Comparison of ENCODE assay signal across 31 cellular contexts in the genomic region with DNA sequence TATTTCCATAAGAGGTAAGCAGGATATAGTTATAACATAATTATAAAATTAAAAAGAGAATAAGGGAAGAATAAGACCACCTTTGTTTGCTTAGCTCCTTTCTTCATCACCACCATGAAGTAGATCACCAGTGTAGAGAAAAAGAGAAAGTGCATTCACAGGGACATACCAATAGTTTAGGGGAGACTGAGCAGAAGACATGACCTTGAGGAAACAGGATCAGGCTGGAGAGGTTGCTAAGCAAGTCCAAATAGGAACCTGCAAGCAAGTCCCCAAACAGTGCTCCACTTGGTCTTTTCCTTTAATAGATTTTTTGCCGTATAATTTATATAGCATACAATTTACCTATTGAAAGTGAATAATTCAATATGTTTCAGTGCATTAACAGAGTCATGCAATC.
"Had no signal": no experiment of that assay in that cellular context is flagged by ENCODE, and none has a peak within 500 bp of the region (broad histone marks: within the 10 kb centered on the region; RNA-seq: fewer than 3 reads in every experiment).

No MANE protein-coding gene starts in this region.

- H3K36me3 Mint-ChIP-seq: activated naive CD8-positive, alpha-beta T cell had no signal

- DNase-seq: activated B cell treated with CpG ODN at 0.5 μM for 24 hours; activated CD4-positive, alpha-beta T cell treated with anti-CD3 and anti-CD28 coated beads for 48 hours; activated CD4-positive, alpha-beta T cell treated with anti-CD3 and anti-CD28 coated beads, Interleukin-2, amount 50 U/mL, for 1 hour; activated CD4-positive, alpha-beta T cell treated with anti-CD3 and anti-CD28 coated beads, Interleukin-2, amount 50 U/mL, for 48 hours; activated CD8-positive, alpha-beta memory T cell treated with anti-CD3 and anti-CD28 coated beads for 24 hours; activated CD8-positive, alpha-beta T cell treated with anti-CD3 and anti-CD28 coated beads for 36 hours; activated effector memory CD4-positive, alpha-beta T cell treated with Interleukin-2 at 50 U/mL for 16 hours; activated gamma-delta T cell treated with Interleukin-2 at 50 U/mL for 16 hours; activated naive CD4-positive, alpha-beta T cell treated with anti-CD3 and anti-CD28 coated beads, Interleukin-2, amount 50 U/mL, for 16 hours; activated naive CD4-positive, alpha-beta T cell treated with Interleukin-2 at 50 U/mL for 16 hours; activated T-cell treated with anti-CD3 and anti-CD28 coated beads, Interleukin-2, amount 50 U/mL, for 4 hours; amniotic stem cell; anterior cingulate cortex; brain microvascular endothelial cell; cortex of kidney; dermis blood vessel endothelial cell; effector CD4-positive, alpha-beta T cell; effector memory CD8-positive, alpha-beta T cell; erythroblast; foreskin keratinocyte; head of caudate nucleus; T-helper 2 cell had no signal

- H3K4me3 Mint-ChIP-seq: activated B cell treated with CpG ODN at 0.5 μM for 24 hours; activated CD8-positive, alpha-beta T cell treated with anti-CD3 and anti-CD28 coated beads for 36 hours; activated naive CD8-positive, alpha-beta T cell; activated T-cell treated with anti-CD3 and anti-CD28 coated beads, Interleukin-2, amount 50 U/mL, for 4 hours; activated T-helper 17 cell treated with anti-CD3 and anti-CD28 coated beads, Interleukin-2, amount 50 U/mL, for 72 hours; central memory CD8-positive, alpha-beta T cell; effector memory CD8-positive, alpha-beta T cell had no signal

- H3K9me3 Mint-ChIP-seq: activated B cell treated with CpG ODN at 0.5 μM for 24 hours; activated CD8-positive, alpha-beta T cell treated with anti-CD3 and anti-CD28 coated beads for 36 hours; activated T-cell treated with anti-CD3 and anti-CD28 coated beads, Interleukin-2, amount 50 U/mL, for 4 hours; activated T-helper 17 cell treated with anti-CD3 and anti-CD28 coated beads, Interleukin-2, amount 50 U/mL, for 72 hours; central memory CD8-positive, alpha-beta T cell had no signal

- H3K36me3 ChIP-seq: brain microvascular endothelial cell, esophagus muscularis mucosa, gastroesophageal sphincter had no signal

- H3K27me3 ChIP-seq: brain microvascular endothelial cell, esophagus muscularis mucosa, foreskin keratinocyte, gastroesophageal sphincter had no signal

- H3K4me1 Mint-ChIP-seq: activated B cell treated with CpG ODN at 0.5 μM for 24 hours; activated T-helper 17 cell treated with anti-CD3 and anti-CD28 coated beads, Interleukin-2, amount 50 U/mL, for 72 hours; central memory CD8-positive, alpha-beta T cell had no signal

- H3K27ac Mint-ChIP-seq: activated B cell treated with CpG ODN at 0.5 μM for 24 hours; activated CD8-positive, alpha-beta T cell treated with anti-CD3 and anti-CD28 coated beads for 36 hours; activated naive CD8-positive, alpha-beta T cell; activated T-helper 17 cell treated with anti-CD3 and anti-CD28 coated beads, Interleukin-2, amount 50 U/mL, for 72 hours; effector memory CD8-positive, alpha-beta T cell had no signal

- H3K4me3 ChIP-seq: esophagus muscularis mucosa, gastroesophageal sphincter had no signal

- FAIRE-seq: astrocyte, bronchial epithelial cell, colon had no signal

- H3K27me3 Mint-ChIP-seq: activated B cell treated with CpG ODN at 0.5 μM for 24 hours; activated CD8-positive, alpha-beta T cell treated with anti-CD3 and anti-CD28 coated beads for 36 hours; activated naive CD8-positive, alpha-beta T cell; activated T-helper 17 cell treated with anti-CD3 and anti-CD28 coated beads, Interleukin-2, amount 50 U/mL, for 72 hours; central memory CD8-positive, alpha-beta T cell; effector memory CD8-positive, alpha-beta T cell had no signal

- H3K9me3 ChIP-seq: esophagus muscularis mucosa, gastroesophageal sphincter had no signal

- ATAC-seq: activated CD4-positive, CD25-positive, alpha-beta regulatory T cell treated with anti-CD3 and anti-CD28 coated beads, Interleukin-2, amount 50 U/mL, for 24 hours; activated CD8-positive, alpha-beta T cell treated with anti-CD3 and anti-CD28 coated beads for 36 hours; activated T-cell treated with anti-CD3 and anti-CD28 coated beads, Interleukin-2, amount 50 U/mL, for 4 hours; activated T-helper 17 cell treated with anti-CD3 and anti-CD28 coated beads, Interleukin-2, amount 50 U/mL, for 72 hours; effector memory CD8-positive, alpha-beta T cell; foreskin keratinocyte; gastroesophageal sphincter had no signal

- H3K27ac ChIP-seq: brain microvascular endothelial cell, foreskin keratinocyte had no signal
